ENCODE assay signal across 34 cellular contexts in the genomic region with DNA sequence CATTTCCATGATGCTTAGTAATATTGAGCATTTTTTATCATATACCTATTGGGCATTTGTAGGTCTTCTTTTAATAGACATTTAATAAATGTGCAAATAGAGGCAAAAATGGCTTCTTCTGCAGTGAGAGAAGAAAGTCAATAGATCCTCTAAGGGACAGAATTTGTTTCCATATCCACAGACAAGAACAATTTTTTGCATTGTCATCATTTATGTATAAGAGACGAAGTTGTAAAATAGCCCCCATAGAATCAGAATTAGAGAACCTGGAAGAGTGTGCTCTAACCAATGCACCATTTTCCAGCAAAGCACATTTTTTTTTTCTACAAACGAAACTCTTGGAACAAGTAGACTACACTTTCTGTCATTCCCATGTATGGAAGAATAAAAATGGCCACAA.
"Had no signal": no experiment of that assay in that cellular context is flagged by ENCODE, and none has a peak within 500 bp of the region (broad histone marks: within the 10 kb centered on the region; RNA-seq: fewer than 3 reads in every experiment).

No MANE protein-coding gene starts in this region.

- H3K9me3 Mint-ChIP-seq: activated CD4-positive, alpha-beta T cell treated with anti-CD3 and anti-CD28 coated beads, Interleukin-2, amount 10 ng/mL, durations not matched to agents 24 days and 14 days; activated T-cell treated with anti-CD3 and anti-CD28 coated beads, Interleukin-2, amount 50 U/mL, for 4 hours had no signal

- H3K27me3 Mint-ChIP-seq: activated B cell treated with CpG ODN at 0.5 μM for 24 hours; activated CD4-positive, alpha-beta memory T cell treated with anti-CD3 and anti-CD28 coated beads for 36 hours; activated CD4-positive, alpha-beta T cell treated with anti-CD3 and anti-CD28 coated beads, Interleukin-2, amount 10 ng/mL, durations not matched to agents 24 days and 14 days; activated naive CD4-positive, alpha-beta T cell treated with anti-CD3 and anti-CD28 coated beads, Interleukin-2, amount 10 ng/mL, durations not matched to agents 7 days and 5 days; activated naive CD4-positive, alpha-beta T cell treated with anti-CD3 and anti-CD28 coated beads, Interleukin-2, amount 50 U/mL, for 24 hours; activated naive CD8-positive, alpha-beta T cell had no signal

- FAIRE-seq: astrocyte, colon, TTC549 had no signal

- H3K9me3 ChIP-seq: adrenal gland, body of pancreas, breast epithelium had no signal

- H3K4me3 Mint-ChIP-seq: activated B cell treated with CpG ODN at 0.5 μM for 24 hours; activated CD4-positive, alpha-beta memory T cell treated with anti-CD3 and anti-CD28 coated beads for 36 hours; activated CD4-positive, alpha-beta T cell treated with anti-CD3 and anti-CD28 coated beads, Interleukin-2, amount 10 ng/mL, durations not matched to agents 24 days and 14 days; activated CD8-positive, alpha-beta T cell treated with anti-CD3 and anti-CD28 coated beads for 36 hours; activated naive CD4-positive, alpha-beta T cell treated with anti-CD3 and anti-CD28 coated beads, Interleukin-2, amount 10 ng/mL, durations not matched to agents 7 days and 5 days; activated naive CD4-positive, alpha-beta T cell treated with anti-CD3 and anti-CD28 coated beads, Interleukin-2, amount 50 U/mL, for 24 hours; activated naive CD8-positive, alpha-beta T cell; activated T-cell treated with anti-CD3 and anti-CD28 coated beads, Interleukin-2, amount 50 U/mL, for 4 hours; T-helper 1 cell treated with Interleukin-12 subunit alpha and Interleukin-12 subunit beta and Interleukin-4 antibody, amounts not matched to agents 30 μg/mL and 1 μg/mL, for 36 hours; T-helper 2 cell treated with Interferon-gamma antibody and Interleukin-4, amounts not matched to agents 5 μg/mL and 100 μg/mL, for 36 hours had no signal

- H3K36me3 Mint-ChIP-seq: activated CD4-positive, alpha-beta memory T cell treated with anti-CD3 and anti-CD28 coated beads for 36 hours; activated naive CD4-positive, alpha-beta T cell treated with anti-CD3 and anti-CD28 coated beads, Interleukin-2, amount 10 ng/mL, durations not matched to agents 7 days and 5 days; activated naive CD4-positive, alpha-beta T cell treated with anti-CD3 and anti-CD28 coated beads, Interleukin-2, amount 50 U/mL, for 24 hours; activated naive CD8-positive, alpha-beta T cell had no signal

- H3K4me1 ChIP-seq: adrenal gland, breast epithelium had no signal

- H3K4me1 Mint-ChIP-seq: activated B cell treated with CpG ODN at 0.5 μM for 24 hours; activated CD4-positive, alpha-beta T cell treated with anti-CD3 and anti-CD28 coated beads, Interleukin-2, amount 10 ng/mL, durations not matched to agents 24 days and 14 days; activated naive CD4-positive, alpha-beta T cell treated with anti-CD3 and anti-CD28 coated beads, Interleukin-2, amount 10 ng/mL, durations not matched to agents 7 days and 5 days; activated naive CD4-positive, alpha-beta T cell treated with anti-CD3 and anti-CD28 coated beads, Interleukin-2, amount 50 U/mL, for 24 hours had no signal

- H3K4me3 ChIP-seq: adrenal gland, body of pancreas, breast epithelium had no signal

- H3K27ac ChIP-seq: adrenal gland, body of pancreas, brain microvascular endothelial cell, breast epithelium, VCaP had no signal

- DNase-seq: activated B cell treated with CpG ODN at 0.5 μM for 24 hours; activated CD4-positive, alpha-beta memory T cell treated with anti-CD3 and anti-CD28 coated beads for 36 hours; activated CD4-positive, alpha-beta T cell treated with anti-CD3 and anti-CD28 coated beads for 4 hours; activated CD4-positive, alpha-beta T cell treated with anti-CD3 and anti-CD28 coated beads, Interleukin-2, amount 10 ng/mL, durations not matched to agents 24 days and 14 days; activated CD4-positive, alpha-beta T cell treated with anti-CD3 and anti-CD28 coated beads, Interleukin-2, amount 50 U/mL, for 1 hour; activated CD4-positive, alpha-beta T cell treated with anti-CD3 and anti-CD28 coated beads, Interleukin-2, amount 50 U/mL, for 4 hours; activated CD4-positive, CD25-positive, alpha-beta regulatory T cell treated with anti-CD3 and anti-CD28 coated beads, Interleukin-2, amount 50 U/mL, for 72 hours; activated CD8-positive, alpha-beta memory T cell treated with anti-CD3 and anti-CD28 coated beads, Interleukin-2, amount 50 U/mL, for 4 hours; activated CD8-positive, alpha-beta T cell treated with anti-CD3 and anti-CD28 coated beads for 36 hours; activated effector memory CD4-positive, alpha-beta T cell treated with Interleukin-2 at 50 U/mL for 16 hours; activated gamma-delta T cell; activated naive CD4-positive, alpha-beta T cell treated with anti-CD3 and anti-CD28 coated beads, Interleukin-2, amount 10 ng/mL, durations not matched to agents 7 days and 5 days; activated naive CD4-positive, alpha-beta T cell treated with Interleukin-2 at 50 U/mL for 16 hours; activated T-cell treated with anti-CD3 and anti-CD28 coated beads for 4 hours; activated T-cell treated with anti-CD3 and anti-CD28 coated beads, Interleukin-2, amount 50 U/mL, for 1 hour; activated T-cell treated with anti-CD3 and anti-CD28 coated beads, Interleukin-2, amount 50 U/mL, for 4 hours; adrenal gland; amniotic stem cell; aorta; body of pancreas; brain microvascular endothelial cell; central memory CD4-positive, alpha-beta T cell; T-helper 2 cell; T-helper 9 cell had no signal

- H3K36me3 ChIP-seq: adrenal gland, brain microvascular endothelial cell, breast epithelium had no signal

- ATAC-seq: activated CD8-positive, alpha-beta T cell treated with anti-CD3 and anti-CD28 coated beads for 36 hours; activated T-cell treated with anti-CD3 and anti-CD28 coated beads, Interleukin-2, amount 50 U/mL, for 4 hours; body of pancreas had no signal

- H3K27ac Mint-ChIP-seq: activated B cell treated with CpG ODN at 0.5 μM for 24 hours; activated CD4-positive, alpha-beta memory T cell treated with anti-CD3 and anti-CD28 coated beads for 36 hours; activated CD4-positive, alpha-beta T cell treated with anti-CD3 and anti-CD28 coated beads, Interleukin-2, amount 10 ng/mL, durations not matched to agents 24 days and 14 days; activated CD8-positive, alpha-beta T cell treated with anti-CD3 and anti-CD28 coated beads for 36 hours; activated naive CD4-positive, alpha-beta T cell treated with anti-CD3 and anti-CD28 coated beads, Interleukin-2, amount 10 ng/mL, durations not matched to agents 7 days and 5 days; activated naive CD4-positive, alpha-beta T cell treated with anti-CD3 and anti-CD28 coated beads, Interleukin-2, amount 50 U/mL, for 24 hours; activated naive CD8-positive, alpha-beta T cell; activated T-helper 2 cell treated with anti-CD3 and anti-CD28 coated beads, Interferon-gamma antibody, Interleukin-2, Interleukin-4, amounts not matched to agents 10 μg/mL and 5 μg/mL and 100 μg/mL, durations not matched to agents 14 hours and 24 hours and 36 hours; T-helper 1 cell treated with Interleukin-12 subunit alpha and Interleukin-12 subunit beta and Interleukin-4 antibody, amounts not matched to agents 30 μg/mL and 1 μg/mL, for 36 hours; T-helper 2 cell treated with Interferon-gamma antibody and Interleukin-4, amounts not matched to agents 5 μg/mL and 100 μg/mL, for 36 hours had no signal

- H3K27me3 ChIP-seq: adrenal gland, body of pancreas, brain microvascular endothelial cell, breast epithelium had no signal
